In the genomic region with DNA sequence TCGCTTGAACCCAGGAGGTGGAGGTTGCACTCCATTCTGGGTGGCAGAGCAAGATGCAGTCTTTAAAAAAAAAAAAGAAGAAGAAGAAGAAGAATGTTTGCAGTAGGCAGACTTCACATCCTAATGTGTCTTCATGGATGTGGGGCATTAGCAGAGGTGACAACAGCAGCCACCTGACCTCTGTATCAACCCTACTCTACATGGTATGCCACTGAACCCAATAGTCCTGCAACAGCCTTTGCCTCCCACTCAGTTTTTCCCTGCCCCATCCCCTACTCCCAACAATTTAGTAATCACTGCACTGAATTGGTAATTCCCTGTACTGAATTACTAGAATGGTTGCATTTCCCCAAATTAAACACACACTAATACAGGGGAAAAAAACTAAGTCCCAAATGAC, we compare ENCODE assay signal across 13 cellular contexts. TPM values are rescaled to one million over a fixed set of nuclear protein-coding genes. Genes with fewer than 3 reads are reported as not detected.
DNase-seq lines count a peak whose midpoint lies in the region; ATAC-seq and TF ChIP-seq lines count a peak whose summit lies in the region.
"Had no signal": no experiment of that assay in that cellular context is flagged by ENCODE, and none has a peak within 500 bp of the region (broad histone marks: within the 10 kb centered on the region; RNA-seq: fewer than 3 reads in every experiment).

No MANE protein-coding gene starts in this region.

- H3K9me3 Mint-ChIP-seq in type B pancreatic cell (no peaks in the 10 kb centered on the region), immature natural killer cell (no peaks in the 10 kb centered on the region)

- H3K27me3 Mint-ChIP-seq in type B pancreatic cell = no peaks in the 10 kb centered on the region
- H3K27me3 Mint-ChIP-seq in immature natural killer cell (ENCODE audit: low read depth in 3 of 3) = peaks cover 0 to 1% (median 0%) of the 10 kb centered on the region in 3 donors

- ATAC-seq in left lobe of liver = peak; percentile 50

- H3K4me1 Mint-ChIP-seq in type B pancreatic cell (ENCODE audit: unreplicated experiment) (peaks cover 3% of the 10 kb centered on the region), immature natural killer cell (no peaks in the 10 kb centered on the region)

- TF ChIP-seq CTCF in VCaP (conservative IDR thresholded peaks at IDR 0.05) (no peak), type B pancreatic cell (conservative IDR thresholded peaks at IDR 0.05) (no peak)

- H3K27ac Mint-ChIP-seq in type B pancreatic cell = peak overlapping the region; percentile 67
- no peak overlapping the region for H3K27ac Mint-ChIP-seq in immature natural killer cell

- H3K36me3 Mint-ChIP-seq in type B pancreatic cell (no peaks in the 10 kb centered on the region), immature natural killer cell (no peaks in the 10 kb centered on the region)

- peak overlapping the region; percentile 96 for H3K27ac ChIP-seq in VCaP
- H3K27ac ChIP-seq: BLaER1 treated with 17β-estradiol and CSF1 and Interleukin-3, amounts not matched to agents 10 nM and 100 nM had no signal

- H3K4me3 Mint-ChIP-seq in type B pancreatic cell = no peak overlapping the region
- no peak overlapping the region for H3K4me3 Mint-ChIP-seq in immature natural killer cell

- DNase-seq in DMS53 (lab: John Stamatoyannopoulos, UW) (peak; percentile 8), DMS53 treated with DMSO at 0.1 percent for 48 hours (lab: John Stamatoyannopoulos, UW; ENCODE audit: unreplicated experiment) (no peak), left lobe of liver (ENCODE audit: low spot score) (no peak), type B pancreatic cell (ENCODE audit: extremely low spot score, unreplicated experiment) (no peak), posterior vena cava (ENCODE audit: low spot score) (no peak), immature natural killer cell (no peak), AG20443 (ENCODE audit: low spot score) (no peak)
- DNase-seq: 8988T, H7, NCI-H1048, NCI-H1436 treated with DMSO at 0.1 percent for 48 hours had no signal

- intact Hi-C loops in posterior vena cava (cut with DNase I) = no loop called here

RNA-seq across cellular contexts. Expression of gene FAM241A, which starts 31.5 kb away (rescaled TPM):
- 1.0 TPM for total RNA-seq in left lobe of liver
- 0.70 and 1.3 TPM in 2 replicates for total RNA-seq in type B pancreatic cell (ENCODE audit: low replicate concordance)
- total RNA-seq in posterior vena cava = 1 to 10 TPM; 4.6 to 6.7 TPM
- 1 to 10 TPM in 1 of 3 donors, under 1 TPM in 2; 0.67 to 1.4 (median 0.71) TPM for polyA plus RNA-seq in immature natural killer cell
